ENCODE assay signal across 15 cellular contexts in the genomic region with DNA sequence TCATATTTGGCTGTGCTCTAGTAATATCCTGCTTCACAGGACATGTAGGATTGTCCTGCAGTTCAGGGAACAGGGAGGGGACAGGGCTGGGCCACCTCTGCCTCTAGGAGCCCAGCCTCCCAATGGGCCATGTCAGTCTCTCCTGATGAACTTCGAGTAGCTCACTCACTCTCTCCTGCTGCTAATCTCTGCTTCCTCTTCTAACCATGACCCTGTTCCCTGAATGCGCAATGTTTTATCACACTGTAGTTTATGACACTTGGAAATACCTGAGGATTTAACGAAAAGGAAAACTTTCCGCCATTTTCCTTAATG. TPM values are rescaled to one million over a fixed set of nuclear protein-coding genes. Genes with fewer than 3 reads are reported as not detected.
A peak's percentile ranks its signal among the peaks of the same experiment; 100 is the strongest.
DNase-seq lines count a peak whose midpoint lies in the region; ATAC-seq and TF ChIP-seq lines count a peak whose summit lies in the region.
"Had no signal": no experiment of that assay in that cellular context is flagged by ENCODE, and none has a peak within 500 bp of the region (broad histone marks: within the 10 kb centered on the region; RNA-seq: fewer than 3 reads in every experiment).

No MANE protein-coding gene starts in this region.

- peaks cover 19% of the 10 kb centered on the region for H3K4me1 Mint-ChIP-seq in T-helper 17 cell
- H3K4me1 Mint-ChIP-seq in nephron progenitor cell, result peaks cover 11% of the 10 kb centered on the region
- H3K4me1 Mint-ChIP-seq: activated B cell treated with CpG ODN at 0.5 μM for 24 hours had no signal

- H3K4me3 ChIP-seq in H7 (ENCODE audit: insufficient read depth, low read depth, low read length), result no peak overlapping the region
- no peak overlapping the region for H3K4me3 ChIP-seq in cardiac muscle cell
- no peak overlapping the region for H3K4me3 ChIP-seq in vagina
- H3K4me3 ChIP-seq: BLaER1 treated with 17β-estradiol and CSF1 and Interleukin-3, amounts not matched to agents 10 nM and 100 nM; SJSA1 had no signal

- no peak overlapping the region for H3K4me3 Mint-ChIP-seq in T-helper 17 cell
- H3K4me3 Mint-ChIP-seq in nephron progenitor cell, result no peak overlapping the region
- H3K4me3 Mint-ChIP-seq: activated B cell treated with CpG ODN at 0.5 μM for 24 hours; activated T-cell treated with anti-CD3 and anti-CD28 coated beads, Interleukin-2, amount 50 U/mL, for 24 hours had no signal

- peaks cover 9% of the 10 kb centered on the region for H3K4me1 ChIP-seq in cardiac muscle cell (ENCODE audit: low read depth)
- H3K4me1 ChIP-seq in vagina, result peaks cover 12% of the 10 kb centered on the region

- H3K27me3 Mint-ChIP-seq in T-helper 17 cell (no peaks in the 10 kb centered on the region), nephron progenitor cell (ENCODE audit: low read depth, poor library complexity) (no peaks in the 10 kb centered on the region)
- H3K27me3 Mint-ChIP-seq: activated B cell treated with CpG ODN at 0.5 μM for 24 hours; activated T-cell treated with anti-CD3 and anti-CD28 coated beads, Interleukin-2, amount 50 U/mL, for 24 hours had no signal

- intact Hi-C loops in vagina (cut with DNase I), result no loop called here

- no peak for ATAC-seq in T-helper 17 cell

- no peak for TF ChIP-seq POLR2A in vagina (IDR thresholded peaks at IDR 0.05)

- peak overlapping the region; percentile 24 for H3K27ac Mint-ChIP-seq in T-helper 17 cell
- H3K27ac Mint-ChIP-seq in nephron progenitor cell, result peak overlapping the region; percentile 5
- H3K27ac Mint-ChIP-seq: activated B cell treated with CpG ODN at 0.5 μM for 24 hours had no signal

- DNase-seq in H7 (peak; percentile 10), T-helper 17 cell (no peak), cardiac muscle cell (ENCODE audit: low read depth in 1 of 2, low spot score in 1 of 2) (peak in 1 of 2 donors; percentile 5), nephron progenitor cell (no peak), NCI-H128 (lab: John Stamatoyannopoulos, UW; ENCODE audit: unreplicated experiment) (no peak), vagina (ENCODE audit: extremely low spot score in 2 of 2) (no peak), NCI-H1417 treated with DMSO at 0.1 percent for 48 hours (lab: John Stamatoyannopoulos, UW) (no peak)
- no peak for DNase-seq in activated naive CD4-positive, alpha-beta T cell (lab: John Stamatoyannopoulos, UW)
- DNase-seq: activated B cell treated with CpG ODN at 0.5 μM for 24 hours; activated T-cell treated with anti-CD3 and anti-CD28 coated beads, Interleukin-2, amount 50 U/mL, for 24 hours; effector memory CD4-positive, alpha-beta T cell; NCI-H1694; NCI-H774 had no signal

- H3K27me3 ChIP-seq in H7 (ENCODE audit: control insufficient read depth, insufficient read depth, low read length) (no peaks in the 10 kb centered on the region), cardiac muscle cell (no peaks in the 10 kb centered on the region), vagina (no peaks in the 10 kb centered on the region)
- H3K27me3 ChIP-seq: BLaER1 treated with 17β-estradiol and CSF1 and Interleukin-3, amounts not matched to agents 10 nM and 100 nM; SJSA1 had no signal

- H3K9me3 ChIP-seq in T-helper 17 cell (ENCODE audit: control insufficient read depth, low read length, poor library complexity, severe bottlenecking) (no peaks in the 10 kb centered on the region), cardiac muscle cell (ENCODE audit: low read depth) (no peaks in the 10 kb centered on the region), vagina (no peaks in the 10 kb centered on the region)
- H3K9me3 ChIP-seq: SJSA1 had no signal

- H3K9me3 Mint-ChIP-seq in nephron progenitor cell, result peaks cover 7% of the 10 kb centered on the region
- H3K9me3 Mint-ChIP-seq: activated B cell treated with CpG ODN at 0.5 μM for 24 hours; activated T-cell treated with anti-CD3 and anti-CD28 coated beads, Interleukin-2, amount 50 U/mL, for 24 hours had no signal

- H3K36me3 Mint-ChIP-seq in T-helper 17 cell (ENCODE audit: low read depth) (peaks cover 5% of the 10 kb centered on the region), nephron progenitor cell (ENCODE audit: low read depth) (peaks cover 46% of the 10 kb centered on the region)

- TF ChIP-seq CTCF in cardiac muscle cell (IDR thresholded peaks at IDR 0.05; ENCODE audit: low read depth, low read length) (no peak), nephron progenitor cell (IDR thresholded peaks at IDR 0.05) (no peak), vagina (IDR thresholded peaks at IDR 0.05) (no peak)

- H3K36me3 ChIP-seq in H7 (replicated peaks; ENCODE audit: control insufficient read depth, insufficient read depth, low read length), result no peaks in the 10 kb centered on the region
- H3K36me3 ChIP-seq in cardiac muscle cell, result peaks cover 4% of the 10 kb centered on the region
- H3K36me3 ChIP-seq in vagina, result peaks cover 0 to 7% of the 10 kb centered on the region in 2 donors

- peak overlapping the region; percentile 38 for H3K27ac ChIP-seq in cardiac muscle cell
- H3K27ac ChIP-seq in vagina, result no peak overlapping the region
- H3K27ac ChIP-seq: BLaER1 treated with 17β-estradiol and CSF1 and Interleukin-3, amounts not matched to agents 10 nM and 100 nM; SJSA1 had no signal

RNA-seq across cellular contexts. Expression of a gene that starts 9.2 kb away (rescaled TPM):
- 28.7 and 29.2 TPM in 2 replicates for total RNA-seq in H7 (2014; rRNA removed; shearing (Covaris generic))
- total RNA-seq in T-helper 17 cell, result 10 to 100 TPM; 44.7 to 49.0 TPM
- 26.2 and 37.8 TPM in 2 replicates for total RNA-seq in cardiac muscle cell
- polyA plus RNA-seq in cardiac muscle cell, result 20.4 and 25.1 TPM in 2 replicates
- 47.4 TPM for total RNA-seq in vagina
